In genomic region chr16:55809386-55809785, GRCh38 we compare ENCODE assay signal across 18 cellular contexts. TPM values are rescaled to one million over a fixed set of nuclear protein-coding genes. Genes with fewer than 3 reads are reported as not detected.
DNase-seq lines count a peak whose midpoint lies in the region; ATAC-seq and TF ChIP-seq lines count a peak whose summit lies in the region.
"Had no signal": no experiment of that assay in that cellular context is flagged by ENCODE, and none has a peak within 500 bp of the region (broad histone marks: within the 10 kb centered on the region; RNA-seq: fewer than 3 reads in every experiment).

No MANE protein-coding gene starts in this region.

- no peak overlapping the region for H4K5ac ChIP-seq in H9 (ENCODE audit: insufficient read length, low read depth, low read length)

- H4K8ac ChIP-seq in H9 (replicated peaks; ENCODE audit: insufficient read length, low read depth, low read length) = no peak overlapping the region

- no peaks in the 10 kb centered on the region for H3K27me3 ChIP-seq in H9 (ENCODE audit: insufficient read depth, low read length)
- H3K27me3 ChIP-seq in endodermal cell (ENCODE audit: control insufficient read depth, insufficient read depth, low read length, poor library complexity, severe bottlenecking) = peaks cover 56% of the 10 kb centered on the region
- no peaks in the 10 kb centered on the region for H3K27me3 ChIP-seq in aorta (ENCODE audit: control insufficient read depth in 1 of 2, insufficient read depth in 2 of 2, low read length in 1 of 2)

- H2AFZ ChIP-seq in H9 (ENCODE audit: low read length) = no peak overlapping the region

- DNase-seq in CD14-positive monocyte (ENCODE audit: low spot score) (peak; percentile 9), H9 (peak; percentile 38), endodermal cell (peak; percentile 51), osteocyte (ENCODE audit: extremely low spot score, unreplicated experiment) (peak; percentile 69), aorta (no peak), AG08395 (ENCODE audit: low spot score) (no peak)
- no peak for DNase-seq in activated CD4-positive, alpha-beta T cell treated with anti-CD3 and anti-CD28 coated beads for 1 hour
- no peak for DNase-seq in stimulated activated effector memory CD8-positive, alpha-beta T cell treated with anti-CD3 and anti-CD28 coated beads, Interleukin-12 subunit alpha, Interleukin-12 subunit beta, amount 100 ng/mL, for 72 hours (ENCODE audit: low spot score in 2 of 2)
- DNase-seq: ACHN; C1 segment of cervical spinal cord; CD4-positive, alpha-beta memory T cell; DND-41; GDM1; IMR-90; KBM-7 had no signal

- no peak overlapping the region for H2BK120ac ChIP-seq in H9 (ENCODE audit: low read depth, low read length, poor library complexity, severe bottlenecking)

- WGBS in H9 (ENCODE audit: extremely low coverage, insufficient read length, low lambda C conversion rate) = no CpG with 5 or more reads among the region's 5 CpGs
- WGBS in endodermal cell (ENCODE audit: insufficient coverage in 1 of 2, insufficient read length in 1 of 2), 2 experiments = 64 to 80% methylated on average over 5 of the region's 5 CpGs
- 57% methylated on average over 5 of the region's 5 CpGs for WGBS in aorta, 2 donors

- H3K9ac ChIP-seq in H9 (ENCODE audit: extremely low read depth, insufficient read length, low read length) (no peak overlapping the region), endodermal cell (ENCODE audit: extremely low read depth, low read length, poor library complexity, severe bottlenecking) (no peak overlapping the region)

- no peak overlapping the region for H3K4ac ChIP-seq in H9 (ENCODE audit: low read depth, low read length)

- H3K27ac Mint-ChIP-seq in CD14-positive monocyte = peak overlapping the region in 1 of 7 donors; percentile 9
- peak overlapping the region in 1 of 3 experiments; percentile 40; a peak in 1 of 7 replicates for H3K27ac Mint-ChIP-seq in H9
- H3K27ac Mint-ChIP-seq in endodermal cell = no peak overlapping the region
- no peak overlapping the region for H3K27ac Mint-ChIP-seq in osteocyte (ENCODE audit: unreplicated experiment)
- H3K27ac Mint-ChIP-seq in stimulated activated effector memory CD8-positive, alpha-beta T cell treated with anti-CD3 and anti-CD28 coated beads, Interleukin-12 subunit alpha, Interleukin-12 subunit beta, amount 100 ng/mL, for 72 hours = no peak overlapping the region
- H3K27ac Mint-ChIP-seq: B cell; CD4-positive, alpha-beta memory T cell had no signal

- H2BK20ac ChIP-seq in H9 (ENCODE audit: low read depth, low read length, poor library complexity, severe bottlenecking) = no peak overlapping the region

- H3K23ac ChIP-seq in H9 (ENCODE audit: insufficient read length, low read depth, low read length) = no peak overlapping the region

- H2BK15ac ChIP-seq in H9 (ENCODE audit: low read depth, low read length) = no peak overlapping the region

- H2BK5ac ChIP-seq in H9 (ENCODE audit: insufficient read length, low read length) = no peak overlapping the region

- peaks cover 0 to 12% (median 5%) of the 10 kb centered on the region in 3 donors for H3K27me3 Mint-ChIP-seq in CD14-positive monocyte (ENCODE audit: low read depth in 3 of 3)
- peaks cover 28% of the 10 kb centered on the region for H3K27me3 Mint-ChIP-seq in H9 (ENCODE audit: low read depth)
- H3K27me3 Mint-ChIP-seq in endodermal cell (ENCODE audit: insufficient read depth) = peaks cover 44% of the 10 kb centered on the region
- no peaks in the 10 kb centered on the region for H3K27me3 Mint-ChIP-seq in osteocyte (ENCODE audit: unreplicated experiment)

- H3K4me1 Mint-ChIP-seq in CD14-positive monocyte = peaks cover 5% of the 10 kb centered on the region
- H3K4me1 Mint-ChIP-seq in H9 = peaks cover 14 to 17% of the 10 kb centered on the region in 2 experiments
- peaks cover 14% of the 10 kb centered on the region for H3K4me1 Mint-ChIP-seq in endodermal cell
- no peaks in the 10 kb centered on the region for H3K4me1 Mint-ChIP-seq in osteocyte (ENCODE audit: unreplicated experiment)
- no peaks in the 10 kb centered on the region for H3K4me1 Mint-ChIP-seq in stimulated activated effector memory CD8-positive, alpha-beta T cell treated with anti-CD3 and anti-CD28 coated beads, Interleukin-12 subunit alpha, Interleukin-12 subunit beta, amount 100 ng/mL, for 72 hours
- H3K4me1 Mint-ChIP-seq: B cell; CD4-positive, alpha-beta memory T cell had no signal

- H3K4me1 ChIP-seq in H9 (ENCODE audit: insufficient read depth, low read length) (0 out of 2 replicates have a peak, but pooled peaks cover 2% of the 10 kb centered on the region), endodermal cell (ENCODE audit: control insufficient read depth, insufficient read depth, low read length) (no peaks in the 10 kb centered on the region), aorta (ENCODE audit: control insufficient read depth in 1 of 2, insufficient read depth in 2 of 2, low read length in 2 of 2) (no peaks in the 10 kb centered on the region)

- H3K14ac ChIP-seq in H9 (ENCODE audit: insufficient read depth, low read length) = no peak overlapping the region

- H3K4me3 ChIP-seq in endodermal cell (ENCODE audit: low read length) = no peak overlapping the region
- no peak overlapping the region for H3K4me3 ChIP-seq in aorta (ENCODE audit: low read length in 2 of 2)

- H3K36me3 ChIP-seq in endodermal cell (ENCODE audit: control insufficient read depth, insufficient read depth, low read length) (no peaks in the 10 kb centered on the region), aorta (ENCODE audit: control insufficient read depth in 1 of 2, insufficient read depth in 2 of 2, low read length in 1 of 2) (no peaks in the 10 kb centered on the region)

- no peak overlapping the region for H2AK5ac ChIP-seq in H9 (ENCODE audit: insufficient read length, low read length)

- no peak overlapping the region for H3K18ac ChIP-seq in H9 (ENCODE audit: insufficient read length, low read depth, low read length)

- H3K9me3 ChIP-seq in H9 (ENCODE audit: control insufficient read depth, low read depth, low read length) (no peaks in the 10 kb centered on the region), endodermal cell (ENCODE audit: control insufficient read depth, low read length) (no peaks in the 10 kb centered on the region), aorta (ENCODE audit: control insufficient read depth, low read length) (no peaks in the 10 kb centered on the region)

- no peaks in the 10 kb centered on the region for H4K20me1 ChIP-seq in H9 (ENCODE audit: control insufficient read depth, insufficient read depth, insufficient read length)

- no peaks in the 10 kb centered on the region for H3K9me3 Mint-ChIP-seq in CD14-positive monocyte
- H3K9me3 Mint-ChIP-seq in H9 = no peaks in the 10 kb centered on the region
- H3K9me3 Mint-ChIP-seq in endodermal cell = no peaks in the 10 kb centered on the region
- H3K9me3 Mint-ChIP-seq in osteocyte (ENCODE audit: unreplicated experiment) = no peaks in the 10 kb centered on the region
- H3K9me3 Mint-ChIP-seq in stimulated activated effector memory CD8-positive, alpha-beta T cell treated with anti-CD3 and anti-CD28 coated beads, Interleukin-12 subunit alpha, Interleukin-12 subunit beta, amount 100 ng/mL, for 72 hours = no peaks in the 10 kb centered on the region
- H3K9me3 Mint-ChIP-seq: CD4-positive, alpha-beta memory T cell had no signal

- no peaks in the 10 kb centered on the region for H3K79me1 ChIP-seq in H9 (ENCODE audit: insufficient read depth, low read depth, low read length, poor library complexity, severe bottlenecking)

- H3T11ph ChIP-seq in H9 (ENCODE audit: low read length) = no peak overlapping the region

- no peak overlapping the region for H4K91ac ChIP-seq in H9 (ENCODE audit: insufficient read length, low read depth, low read length)

- no peak overlapping the region for H2BK12ac ChIP-seq in H9 (ENCODE audit: insufficient read length, low read depth, low read length)

- H3K4me3 Mint-ChIP-seq in CD14-positive monocyte (no peak overlapping the region), H9 (no peak overlapping the region), endodermal cell (no peak overlapping the region), osteocyte (ENCODE audit: unreplicated experiment) (no peak overlapping the region)
- H3K4me3 Mint-ChIP-seq in stimulated activated effector memory CD8-positive, alpha-beta T cell treated with anti-CD3 and anti-CD28 coated beads, Interleukin-12 subunit alpha, Interleukin-12 subunit beta, amount 100 ng/mL, for 72 hours = no peak overlapping the region
- H3K4me3 Mint-ChIP-seq: B cell; CD4-positive, alpha-beta memory T cell had no signal

- intact Hi-C loops in CD14-positive monocyte (cut with micrococcal nuclease) (no loop called here), aorta (cut with DNase I) (no loop called here)

- H3K36me3 Mint-ChIP-seq in CD14-positive monocyte (peaks cover 37 to 52% of the 10 kb centered on the region in 2 donors), H9 (ENCODE audit: insufficient read depth in 1 of 3, low read depth in 3 of 3) (no peaks in the 10 kb centered on the region), endodermal cell (ENCODE audit: low read depth) (no peaks in the 10 kb centered on the region), osteocyte (ENCODE audit: unreplicated experiment) (no peaks in the 10 kb centered on the region)
- no peaks in the 10 kb centered on the region for H3K36me3 Mint-ChIP-seq in stimulated activated effector memory CD8-positive, alpha-beta T cell treated with anti-CD3 and anti-CD28 coated beads, Interleukin-12 subunit alpha, Interleukin-12 subunit beta, amount 100 ng/mL, for 72 hours
- H3K36me3 Mint-ChIP-seq: CD4-positive, alpha-beta memory T cell had no signal

- no peak overlapping the region for H3K4me2 ChIP-seq in H9 (ENCODE audit: insufficient read depth, insufficient read length, low read length)

- H3K27ac ChIP-seq in H9 (ENCODE audit: insufficient read length, low read depth, low read length) (no peak overlapping the region), endodermal cell (ENCODE audit: low read depth, low read length) (no peak overlapping the region), aorta (ENCODE audit: low read depth in 1 of 2, low read length in 2 of 2) (no peak overlapping the region)
- H3K27ac ChIP-seq: HL-60 had no signal

- TF ChIP-seq CTCF in CD14-positive monocyte (IDR thresholded peaks at IDR 0.05) (no peak), H9 (conservative IDR thresholded peaks at IDR 0.05) (no peak), endodermal cell (conservative IDR thresholded peaks at IDR 0.05) (no peak), osteocyte (IDR thresholded peaks at IDR 0.05) (no peak)

- no peaks in the 10 kb centered on the region for H3K79me2 ChIP-seq in H9 (ENCODE audit: insufficient read depth, low read length)

- H3K56ac ChIP-seq in H9 (ENCODE audit: insufficient read length, low read depth, low read length) = no peak overlapping the region

- H3K23me2 ChIP-seq in H9 (ENCODE audit: insufficient read length, low read depth, low read length, poor library complexity, severe bottlenecking) = no peaks in the 10 kb centered on the region

- ATAC-seq in aorta (ENCODE audit: low FRiP score) = no peak
- ATAC-seq in stimulated activated effector memory CD8-positive, alpha-beta T cell treated with anti-CD3 and anti-CD28 coated beads, Interleukin-12 subunit alpha, Interleukin-12 subunit beta, amount 100 ng/mL, for 72 hours = no peak

RNA-seq across cellular contexts. Expression of gene CES1, which starts 23.5 kb away (rescaled TPM):
- 100 to 1,000 TPM in 1 of 2 donors, 10 to 100 TPM in 1; 38.4 to 190 TPM for polyA plus RNA-seq in CD14-positive monocyte
- total RNA-seq in H9 (2021) = not detected in 2 replicates
- 1 to 10 TPM in 1 of 2 donors, not detected in 1; 1.3 TPM for total RNA-seq in endodermal cell
- 0.32 TPM for polyA plus RNA-seq in endodermal cell (2013, experiment 1 of 2)
- 0.17 TPM for polyA plus RNA-seq in endodermal cell (2013, experiment 2 of 2)
- total RNA-seq in osteocyte = not detected in 2 replicates
- 10 to 100 TPM; 37.3 to 92.8 TPM for total RNA-seq in aorta
- 100 to 1,000 TPM in 1 of 2 donors, 10 to 100 TPM in 1; 35.2 to 151 TPM for polyA plus RNA-seq in aorta
- total RNA-seq: A172, IMR-90 had no signal

Comparison
In these comparisons a context has a peak if more than half of its experiments do, and no peak if none do; other contexts are left out.
1. DNase-seq: peak in CD14-positive monocyte (single experiment), H9 (single experiment), endodermal cell (single experiment) and osteocyte (single experiment); none in activated CD4-positive, alpha-beta T cell treated with anti-CD3 and anti-CD28 coated beads for 1 hour (single experiment), aorta (0 of 2), stimulated activated effector memory CD8-positive, alpha-beta T cell treated with anti-CD3 and anti-CD28 coated beads, Interleukin-12 subunit alpha, Interleukin-12 subunit beta, amount 100 ng/mL, for 72 hours (0 of 2) and AG08395 (single experiment).
2. RNA of gene CES1, which starts 23.5 kb away (total RNA-seq): 37.3 to 92.8 TPM in aorta; 1.3 TPM in endodermal cell, not detected in H9 and not detected in osteocyte; every median in the first group is over 10 times any median in the second.